In the genomic region with DNA sequence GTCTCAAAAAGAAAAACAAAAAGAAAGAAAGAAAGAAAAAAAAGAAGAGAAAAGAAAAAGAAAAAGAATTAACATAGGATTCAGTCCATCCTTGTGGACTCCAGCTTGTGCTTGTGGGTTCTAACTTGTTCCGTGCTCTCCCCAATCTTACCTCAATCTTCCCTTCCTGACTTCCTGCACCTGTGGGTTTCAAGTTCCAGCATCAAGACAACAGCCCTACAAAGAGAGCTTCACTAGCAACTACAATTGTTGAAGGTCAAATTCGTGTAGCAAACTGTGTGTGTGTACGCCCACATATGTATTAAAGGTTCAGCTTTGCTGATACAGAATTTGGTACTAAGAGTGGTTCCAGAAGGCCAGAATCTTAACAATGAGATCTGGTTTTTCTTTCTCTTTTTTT, we compare ENCODE assay signal across 1 cellular context.
TF ChIP-seq lines count a peak whose summit lies in the region.

No MANE protein-coding gene starts in this region.

TF ChIP-seq in K562, 482 proteins besides CTCF, POLR2A, EP300 and RAD21:
- no peak for TF ChIP-seq ZNF695 (CRISPR knock-in tag; IDR thresholded peaks at IDR 0.05)
- no peak for TF ChIP-seq ZNF707 (CRISPR knock-in tag; conservative IDR thresholded peaks at IDR 0.05)
